Comparison of ENCODE assay signal across 8 cellular contexts in the genomic region with DNA sequence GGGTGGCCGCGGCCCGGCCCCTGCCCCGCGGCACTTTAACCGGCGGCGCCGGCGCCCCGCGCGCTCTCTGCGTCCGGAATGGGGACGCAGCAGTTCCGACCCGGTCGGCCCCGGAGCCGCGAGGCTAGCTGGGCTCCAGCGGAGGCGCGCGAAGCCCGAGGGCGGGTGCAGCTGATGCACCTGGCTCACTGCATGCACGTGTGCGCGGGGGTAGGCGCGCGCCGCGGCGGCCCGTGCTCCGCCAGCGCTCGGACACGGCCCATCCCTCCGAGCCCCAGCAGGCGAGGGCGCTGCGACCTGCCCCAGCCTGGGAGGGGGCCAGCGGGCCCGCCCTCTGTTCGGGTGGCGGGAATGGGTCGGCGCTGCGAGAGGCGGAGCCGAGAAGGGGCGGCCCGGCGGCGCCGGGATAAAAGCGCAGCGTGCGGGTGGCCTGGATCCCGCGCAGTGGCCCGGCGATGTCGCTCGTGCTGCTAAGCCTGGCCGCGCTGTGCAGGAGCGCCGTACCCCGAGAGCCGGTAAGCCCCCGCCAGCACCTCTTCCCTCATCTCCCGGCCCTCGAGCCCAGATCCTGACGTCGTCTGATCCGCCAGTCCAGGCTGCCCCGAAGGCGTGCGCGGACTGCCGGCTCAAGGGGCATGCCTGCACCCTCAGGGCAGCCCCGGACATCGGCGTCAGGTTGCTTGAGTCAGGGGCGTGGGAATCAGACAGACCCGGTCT. TPM values are rescaled to one million over a fixed set of nuclear protein-coding genes. Genes with fewer than 3 reads are reported as not detected.
DNase-seq lines count a peak whose midpoint lies in the region; ATAC-seq and TF ChIP-seq lines count a peak whose summit lies in the region.

A gene with protein sequence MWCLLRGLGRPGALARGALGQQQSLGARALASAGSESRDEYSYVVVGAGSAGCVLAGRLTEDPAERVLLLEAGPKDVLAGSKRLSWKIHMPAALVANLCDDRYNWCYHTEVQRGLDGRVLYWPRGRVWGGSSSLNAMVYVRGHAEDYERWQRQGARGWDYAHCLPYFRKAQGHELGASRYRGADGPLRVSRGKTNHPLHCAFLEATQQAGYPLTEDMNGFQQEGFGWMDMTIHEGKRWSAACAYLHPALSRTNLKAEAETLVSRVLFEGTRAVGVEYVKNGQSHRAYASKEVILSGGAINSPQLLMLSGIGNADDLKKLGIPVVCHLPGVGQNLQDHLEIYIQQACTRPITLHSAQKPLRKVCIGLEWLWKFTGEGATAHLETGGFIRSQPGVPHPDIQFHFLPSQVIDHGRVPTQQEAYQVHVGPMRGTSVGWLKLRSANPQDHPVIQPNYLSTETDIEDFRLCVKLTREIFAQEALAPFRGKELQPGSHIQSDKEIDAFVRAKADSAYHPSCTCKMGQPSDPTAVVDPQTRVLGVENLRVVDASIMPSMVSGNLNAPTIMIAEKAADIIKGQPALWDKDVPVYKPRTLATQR (minus strand): TSS at position 286 of the 717 bp plus-strand sequence. CDS start 22,411 bp downstream, outside the sequence.
A gene with protein sequence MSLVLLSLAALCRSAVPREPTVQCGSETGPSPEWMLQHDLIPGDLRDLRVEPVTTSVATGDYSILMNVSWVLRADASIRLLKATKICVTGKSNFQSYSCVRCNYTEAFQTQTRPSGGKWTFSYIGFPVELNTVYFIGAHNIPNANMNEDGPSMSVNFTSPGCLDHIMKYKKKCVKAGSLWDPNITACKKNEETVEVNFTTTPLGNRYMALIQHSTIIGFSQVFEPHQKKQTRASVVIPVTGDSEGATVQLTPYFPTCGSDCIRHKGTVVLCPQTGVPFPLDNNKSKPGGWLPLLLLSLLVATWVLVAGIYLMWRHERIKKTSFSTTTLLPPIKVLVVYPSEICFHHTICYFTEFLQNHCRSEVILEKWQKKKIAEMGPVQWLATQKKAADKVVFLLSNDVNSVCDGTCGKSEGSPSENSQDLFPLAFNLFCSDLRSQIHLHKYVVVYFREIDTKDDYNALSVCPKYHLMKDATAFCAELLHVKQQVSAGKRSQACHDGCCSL (plus strand): TSS at position 435 of the 717 bp plus-strand sequence. CDS start 21 bp downstream, at position 456.

- TF ChIP-seq POLR2A in breast epithelium (IDR thresholded peaks at IDR 0.05): no peak

- ATAC-seq in HG02642 (IDR thresholded peaks at IDR 0.05; ENCODE audit: poor library complexity, unreplicated experiment): peak; percentile 51

- H3K36me3 Mint-ChIP-seq in activated naive CD4-positive, alpha-beta T cell treated with anti-CD3 and anti-CD28 coated beads for 36 hours (ENCODE audit: low read depth): no peaks in the 10 kb centered on the region

- H3K4me1 Mint-ChIP-seq in activated naive CD4-positive, alpha-beta T cell treated with anti-CD3 and anti-CD28 coated beads for 36 hours (ENCODE audit: low read depth): peaks cover 2% of the 10 kb centered on the region

- TF ChIP-seq CTCF in breast epithelium (IDR thresholded peaks at IDR 0.05): no peak
- no peak for TF ChIP-seq CTCF in smooth muscle cell (IDR thresholded peaks at IDR 0.05; ENCODE audit: borderline replicate concordance, insufficient read depth, poor library complexity, severe bottlenecking)

- peak within 1 kb of the TSS; percentile 93 for H2AFZ ChIP-seq in smooth muscle cell (ENCODE audit: low read depth)

- H3K27me3 ChIP-seq in breast epithelium: no peaks in the 10 kb centered on the region
- H3K27me3 ChIP-seq in smooth muscle cell (ENCODE audit: low read depth): peaks cover 42% of the 10 kb centered on the region

- no peak within 1 kb of the TSS for H3K27ac Mint-ChIP-seq in activated naive CD4-positive, alpha-beta T cell treated with anti-CD3 and anti-CD28 coated beads for 36 hours

- peak; percentile 31 for DNase-seq in activated naive CD4-positive, alpha-beta T cell treated with anti-CD3 and anti-CD28 coated beads for 36 hours
- no peak for DNase-seq in activated naive CD4-positive, alpha-beta T cell treated with anti-CD3 and anti-CD28 coated beads, Interleukin-2, amount 50 U/mL, for 16 hours
- peak; percentile 52 for DNase-seq in NCI-H510A (lab: John Stamatoyannopoulos, UW)
- DNase-seq in breast epithelium (ENCODE audit: low spot score in 2 of 2): peak; percentile 76 to 87
- DNase-seq in islet precursor cell: peak; percentile 84
- DNase-seq in smooth muscle cell (lab: John Stamatoyannopoulos, UW; ENCODE audit: unreplicated experiment): no peak
- no peak for DNase-seq in activated CD4-positive, CD25-positive, alpha-beta regulatory T cell (lab: John Stamatoyannopoulos, UW)

- peak within 1 kb of the TSS; percentile 87 to 97 for H3K27ac ChIP-seq in breast epithelium
- no peak within 1 kb of the TSS for H3K27ac ChIP-seq in smooth muscle cell (ENCODE audit: low read depth)

- CTCF ChIA-PET in activated naive CD4-positive, alpha-beta T cell treated with anti-CD3 and anti-CD28 coated beads for 36 hours (lab: Charles Lee): interaction anchor here (0.8 kb wide), 1 partner anchor 93 kb away, joined by 3 read pairs; no protein-coding TSS in a partner anchor

- no peaks in the 10 kb centered on the region for H3F3A ChIP-seq in smooth muscle cell (ENCODE audit: low read depth)

- no peaks in the 10 kb centered on the region for H3K79me2 ChIP-seq in smooth muscle cell (ENCODE audit: low read depth)

- H3K9ac ChIP-seq in smooth muscle cell (ENCODE audit: low read depth): no peak within 1 kb of the TSS

- H3K4me2 ChIP-seq in smooth muscle cell: peak within 1 kb of the TSS; percentile 97

- peak within 1 kb of the TSS; percentile 65 for H3K4me3 Mint-ChIP-seq in activated naive CD4-positive, alpha-beta T cell treated with anti-CD3 and anti-CD28 coated beads for 36 hours

- H3K9me3 ChIP-seq in breast epithelium (no peaks in the 10 kb centered on the region), smooth muscle cell (replicated peaks; ENCODE audit: low read depth) (no peaks in the 10 kb centered on the region)

- no peaks in the 10 kb centered on the region for H3K36me3 ChIP-seq in breast epithelium
- H3K36me3 ChIP-seq in smooth muscle cell (ENCODE audit: low read depth): no peaks in the 10 kb centered on the region

- 6% methylated on average over 70 of the region's 91 CpGs for WGBS in smooth muscle cell (ENCODE audit: low lambda C conversion rate)

- no peaks in the 10 kb centered on the region for H3K9me3 Mint-ChIP-seq in activated naive CD4-positive, alpha-beta T cell treated with anti-CD3 and anti-CD28 coated beads for 36 hours

- no peaks in the 10 kb centered on the region for H4K20me1 ChIP-seq in smooth muscle cell (ENCODE audit: low read depth)

- H3K4me1 ChIP-seq in breast epithelium: peaks cover 8 to 26% of the 10 kb centered on the region in 2 donors
- peaks cover 3% of the 10 kb centered on the region for H3K4me1 ChIP-seq in smooth muscle cell (ENCODE audit: low read depth)

- H3K27me3 Mint-ChIP-seq in activated naive CD4-positive, alpha-beta T cell treated with anti-CD3 and anti-CD28 coated beads for 36 hours (ENCODE audit: low read depth): peaks cover 41% of the 10 kb centered on the region

- intact Hi-C loops in activated naive CD4-positive, alpha-beta T cell treated with anti-CD3 and anti-CD28 coated beads for 36 hours (cut with micrococcal nuclease): loop anchor here (5.0 kb wide), 1 partner anchor 94 kb away; no protein-coding TSS in a partner anchor
- intact Hi-C loops in breast epithelium (cut with DNase I; ENCODE audit: low total_unique reads): no loop called here

- H3K4me3 ChIP-seq in breast epithelium: peak within 1 kb of the TSS; percentile 55 to 81 (median 71)
- H3K4me3 ChIP-seq in smooth muscle cell: peak within 1 kb of the TSS; percentile 75

RNA-seq across cellular contexts. Expression of the first gene that starts in this region (rescaled TPM):
- under 1 TPM; 0.12 to 0.35 TPM for total RNA-seq in activated naive CD4-positive, alpha-beta T cell treated with anti-CD3 and anti-CD28 coated beads for 36 hours
- total RNA-seq in breast epithelium (10 to 100 TPM in 2 of 3 donors, 1 to 10 TPM in 1; 2.9 to 67.0 (median 27.9) TPM), smooth muscle cell (0.36 TPM in 1 of 2 replicates, not detected in the other)
- polyA plus RNA-seq in smooth muscle cell: 0.51 and 0.60 TPM in 2 replicates

RNA-seq across cellular contexts. Expression of the second gene that starts in this region (rescaled TPM):
- total RNA-seq in activated naive CD4-positive, alpha-beta T cell treated with anti-CD3 and anti-CD28 coated beads for 36 hours: under 1 TPM; 0.14 to 0.15 TPM
- 10 to 100 TPM in 2 of 3 donors, under 1 TPM in 1; 0.64 to 61.6 (median 46.5) TPM for total RNA-seq in breast epithelium
- 0.22 TPM in 1 of 2 replicates, not detected in the other for total RNA-seq in smooth muscle cell
- polyA plus RNA-seq in smooth muscle cell: 0.40 and 0.58 TPM in 2 replicates

Comparison
In these comparisons a context has a peak if more than half of its experiments do, and no peak if none do; other contexts are left out.
1. Peak in DNase-seq in activated naive CD4-positive, alpha-beta T cell treated with anti-CD3 and anti-CD28 coated beads for 36 hours; RNA of the genes that start here not detected or under 1 TPM.
2. DNase-seq: peak in NCI-H510A (single experiment), breast epithelium (2 of 2) and islet precursor cell (single experiment); none in activated naive CD4-positive, alpha-beta T cell treated with anti-CD3 and anti-CD28 coated beads, Interleukin-2, amount 50 U/mL, for 16 hours (single experiment), smooth muscle cell (single experiment) and activated CD4-positive, CD25-positive, alpha-beta regulatory T cell (0 of 4).